ENCODE assay signal across 14 cellular contexts in genomic region chr1:231949277-231950122, GRCh38.
DNase-seq lines count a peak whose midpoint lies in the region; ATAC-seq and TF ChIP-seq lines count a peak whose summit lies in the region.
"Had no signal": no experiment of that assay in that cellular context is flagged by ENCODE, and none has a peak within 500 bp of the region (broad histone marks: within the 10 kb centered on the region; RNA-seq: fewer than 3 reads in every experiment).

No MANE protein-coding gene starts in this region.

- CTCF ChIA-PET in activated CD4-positive, alpha-beta memory T cell treated with anti-CD3 and anti-CD28 coated beads, Interleukin-2, amount 10 ng/mL, durations not matched to agents 7 days and 5 days (lab: Charles Lee) = no interaction called here

- peak overlapping the region; percentile 21 for H3K27ac ChIP-seq in upper lobe of right lung
- H3K27ac ChIP-seq: KMS-11, right lobe of liver had no signal

- H3K27me3 Mint-ChIP-seq in nephron (ENCODE audit: low read depth) = peaks cover 45% of the 10 kb centered on the region
- H3K27me3 Mint-ChIP-seq in activated CD4-positive, alpha-beta memory T cell treated with anti-CD3 and anti-CD28 coated beads, Interleukin-2, amount 10 ng/mL, durations not matched to agents 7 days and 5 days = no peaks in the 10 kb centered on the region
- H3K27me3 Mint-ChIP-seq: CD4-positive, alpha-beta memory T cell; stimulated activated naive CD8-positive, alpha-beta T cell treated with anti-CD3 and anti-CD28 coated beads, Interleukin-15, Interleukin-2, amounts not matched to agents 100 ng/mL and 50 ng/mL, for 24 hours had no signal

- DNase-seq in adipocyte (ENCODE audit: low read depth) (peak; percentile 55), Right ventricle myocardium superior (peak; percentile 57), upper lobe of right lung (no peak), ureter (ENCODE audit: low spot score) (no peak)
- DNase-seq in activated CD4-positive, alpha-beta memory T cell treated with anti-CD3 and anti-CD28 coated beads, Interleukin-2, amount 10 ng/mL, durations not matched to agents 7 days and 5 days = no peak
- DNase-seq: activated CD8-positive, alpha-beta T cell treated with anti-CD3 and anti-CD28 coated beads, Interleukin-2, amount 10 ng/mL, durations not matched to agents 7 days and 5 days; activated effector memory CD4-positive, alpha-beta T cell treated with Interleukin-2 at 50 U/mL for 16 hours; CD4-positive, alpha-beta memory T cell; NCI-H748 treated with DMSO at 0.1 percent for 48 hours; right lobe of liver had no signal

- POLR2A ChIA-PET in activated CD4-positive, alpha-beta memory T cell treated with anti-CD3 and anti-CD28 coated beads, Interleukin-2, amount 10 ng/mL, durations not matched to agents 7 days and 5 days (lab: Charles Lee) = no interaction called here

- peak overlapping the region; percentile 36 to 81 (median 39) for H3K27ac Mint-ChIP-seq in nephron
- no peak overlapping the region for H3K27ac Mint-ChIP-seq in activated CD4-positive, alpha-beta memory T cell treated with anti-CD3 and anti-CD28 coated beads, Interleukin-2, amount 10 ng/mL, durations not matched to agents 7 days and 5 days
- H3K27ac Mint-ChIP-seq: activated CD8-positive, alpha-beta T cell treated with anti-CD3 and anti-CD28 coated beads, Interleukin-2, amount 10 ng/mL, durations not matched to agents 7 days and 5 days; CD4-positive, alpha-beta memory T cell; stimulated activated naive CD8-positive, alpha-beta T cell treated with anti-CD3 and anti-CD28 coated beads, Interleukin-15, Interleukin-2, amounts not matched to agents 100 ng/mL and 50 ng/mL, for 24 hours had no signal

- H3K27me3 ChIP-seq in adipocyte (replicated peaks; ENCODE audit: control insufficient read depth, insufficient read depth, low read length) (no peaks in the 10 kb centered on the region), upper lobe of right lung (no peaks in the 10 kb centered on the region)
- H3K27me3 ChIP-seq: right lobe of liver had no signal

- no peaks in the 10 kb centered on the region for H3K36me3 ChIP-seq in adipocyte (ENCODE audit: control insufficient read depth, insufficient read depth, low read length, severe bottlenecking)
- H3K36me3 ChIP-seq in upper lobe of right lung = no peaks in the 10 kb centered on the region
- H3K36me3 ChIP-seq: right lobe of liver had no signal

- peaks cover 15% of the 10 kb centered on the region for H3K36me3 Mint-ChIP-seq in nephron (ENCODE audit: low read depth)
- H3K36me3 Mint-ChIP-seq in activated CD4-positive, alpha-beta memory T cell treated with anti-CD3 and anti-CD28 coated beads, Interleukin-2, amount 10 ng/mL, durations not matched to agents 7 days and 5 days (ENCODE audit: low read depth) = peaks cover 7% of the 10 kb centered on the region

- peaks cover 16% of the 10 kb centered on the region for H3K9me3 Mint-ChIP-seq in nephron
- peaks cover 8% of the 10 kb centered on the region for H3K9me3 Mint-ChIP-seq in activated CD4-positive, alpha-beta memory T cell treated with anti-CD3 and anti-CD28 coated beads, Interleukin-2, amount 10 ng/mL, durations not matched to agents 7 days and 5 days
- H3K9me3 Mint-ChIP-seq: stimulated activated naive CD8-positive, alpha-beta T cell treated with anti-CD3 and anti-CD28 coated beads, Interleukin-15, Interleukin-2, amounts not matched to agents 100 ng/mL and 50 ng/mL, for 24 hours had no signal

- H3K4me1 ChIP-seq in adipocyte (ENCODE audit: control insufficient read depth, insufficient read depth, low read length) (peaks cover 15% of the 10 kb centered on the region), upper lobe of right lung (peaks cover 2% of the 10 kb centered on the region)
- H3K4me1 ChIP-seq: right lobe of liver had no signal

- H3K4me3 ChIP-seq in adipocyte (ENCODE audit: low read length) (peak overlapping the region; percentile 42), upper lobe of right lung (no peak overlapping the region)
- H3K4me3 ChIP-seq: right lobe of liver had no signal

- TF ChIP-seq CTCF in nephron (IDR thresholded peaks at IDR 0.05; ENCODE audit: unreplicated experiment in 3 of 3) (no peak), upper lobe of right lung (IDR thresholded peaks at IDR 0.05) (no peak)

- H3K9me3 ChIP-seq in adipocyte (ENCODE audit: control insufficient read depth, low read length) (no peaks in the 10 kb centered on the region), upper lobe of right lung (no peaks in the 10 kb centered on the region)
- H3K9me3 ChIP-seq: right lobe of liver had no signal

- intact Hi-C loops in Right ventricle myocardium superior (cut with DNase I) = no loop called here
- intact Hi-C loops in upper lobe of right lung (cut with DNase I) = no loop called here

- no peak overlapping the region for H3K4me3 Mint-ChIP-seq in nephron
- no peak overlapping the region for H3K4me3 Mint-ChIP-seq in activated CD4-positive, alpha-beta memory T cell treated with anti-CD3 and anti-CD28 coated beads, Interleukin-2, amount 10 ng/mL, durations not matched to agents 7 days and 5 days
- H3K4me3 Mint-ChIP-seq: activated CD8-positive, alpha-beta T cell treated with anti-CD3 and anti-CD28 coated beads, Interleukin-2, amount 10 ng/mL, durations not matched to agents 7 days and 5 days; CD4-positive, alpha-beta memory T cell; stimulated activated naive CD8-positive, alpha-beta T cell treated with anti-CD3 and anti-CD28 coated beads, Interleukin-15, Interleukin-2, amounts not matched to agents 100 ng/mL and 50 ng/mL, for 24 hours had no signal

- peaks cover 48% of the 10 kb centered on the region for H3K4me1 Mint-ChIP-seq in nephron
- H3K4me1 Mint-ChIP-seq in activated CD4-positive, alpha-beta memory T cell treated with anti-CD3 and anti-CD28 coated beads, Interleukin-2, amount 10 ng/mL, durations not matched to agents 7 days and 5 days = no peaks in the 10 kb centered on the region
- H3K4me1 Mint-ChIP-seq: CD4-positive, alpha-beta memory T cell had no signal

- H3K9ac ChIP-seq in adipocyte (ENCODE audit: low read length) = peak overlapping the region; percentile 19
- H3K9ac ChIP-seq: KMS-11 had no signal

- ATAC-seq in Right ventricle myocardium superior (ENCODE audit: poor library complexity) = peak; percentile 76
- no peak for ATAC-seq in upper lobe of right lung
- ATAC-seq in GM19463 (IDR thresholded peaks at IDR 0.05; ENCODE audit: unreplicated experiment) = no peak
- ATAC-seq: activated CD8-positive, alpha-beta T cell treated with anti-CD3 and anti-CD28 coated beads, Interleukin-2, amount 10 ng/mL, durations not matched to agents 7 days and 5 days; right lobe of liver had no signal

Comparison
In these comparisons a context has a peak if more than half of its experiments do, and no peak if none do; other contexts are left out.
1. DNase-seq: peak in adipocyte (single experiment) and Right ventricle myocardium superior (single experiment); none in upper lobe of right lung (single experiment), ureter (single experiment) and activated CD4-positive, alpha-beta memory T cell treated with anti-CD3 and anti-CD28 coated beads, Interleukin-2, amount 10 ng/mL, durations not matched to agents 7 days and 5 days (single experiment).